ENCODE assay signal across 8 cellular contexts in the genomic region with DNA sequence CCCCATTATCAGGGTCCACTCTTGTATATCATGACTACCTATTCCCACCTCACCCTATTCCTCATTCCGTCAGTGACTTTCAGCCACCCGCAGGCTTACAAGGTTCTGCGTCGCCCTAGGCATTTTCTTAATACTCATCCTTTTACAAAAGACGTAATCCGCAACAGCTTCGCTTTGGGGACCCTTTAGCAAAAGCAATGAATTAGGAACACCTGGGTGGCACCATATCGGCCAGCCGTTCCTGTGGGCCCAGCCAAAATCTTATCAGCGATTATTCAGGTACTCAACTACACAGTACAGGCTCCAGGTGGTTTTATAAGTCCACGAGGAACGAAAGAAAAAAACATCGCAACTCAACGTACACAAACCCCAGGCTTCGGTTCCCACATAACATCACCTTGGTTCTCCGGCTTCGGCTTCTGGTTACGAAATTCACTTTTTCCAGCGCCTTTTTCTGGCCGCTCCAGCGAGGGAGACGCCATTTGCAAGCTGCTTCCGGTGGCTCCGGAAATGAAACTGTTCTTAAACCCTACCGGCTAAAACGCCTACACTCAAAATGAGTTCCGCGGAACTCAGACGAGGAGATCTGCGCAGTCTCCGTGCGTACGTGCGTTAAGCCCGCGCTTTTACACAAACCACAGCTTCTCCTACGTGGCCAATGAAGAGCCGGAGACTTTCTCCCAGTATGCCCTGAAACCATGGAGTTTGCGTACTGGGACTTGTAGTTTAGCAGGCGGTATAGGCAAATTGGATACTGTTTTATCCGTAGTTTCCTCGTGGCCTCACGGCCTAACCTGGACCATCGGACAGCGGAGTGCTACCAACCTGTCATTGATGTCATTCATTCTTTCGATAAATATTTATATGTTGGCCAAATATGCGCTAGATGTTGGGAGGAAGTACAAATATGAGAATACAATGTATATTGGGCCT. TPM values are rescaled to one million over a fixed set of nuclear protein-coding genes. Genes with fewer than 3 reads are reported as not detected.
DNase-seq lines count a peak whose midpoint lies in the region; ATAC-seq lines count a peak whose summit lies in the region.

Gene KRR1, minus strand, starts transcription at position 494 of the 933 bp plus-strand sequence. Its CDS starts 12 bp downstream, at position 482.

- H3K9ac ChIP-seq in BLaER1: peak within 1 kb of the TSS; percentile 98

- DNase-seq in NCI-H748 (lab: John Stamatoyannopoulos, UW; ENCODE audit: unreplicated experiment) (peak; percentile 99), cortex of kidney (lab: John Stamatoyannopoulos, UW) (peak; percentile 16), left colon (peak; percentile 90 to 94)
- peak; percentile 84 for DNase-seq in activated CD4-positive, alpha-beta T cell treated with anti-CD3 and anti-CD28 coated beads, Interleukin-2, amount 50 U/mL, for 1 hour
- peak; percentile 93 for DNase-seq in stimulated activated CD4-positive, alpha-beta T cell treated with anti-CD3 and anti-CD28 coated beads, Interleukin-1b, Interleukin-23, amount 100 ng/mL, for 48 hours

- peak within 1 kb of the TSS; percentile 74 for H3K4me2 ChIP-seq in BLaER1

- peak within 1 kb of the TSS; percentile 95 for H3K4me3 ChIP-seq in BLaER1

- H3K27ac ChIP-seq in BLaER1: peak within 1 kb of the TSS; percentile 97

- no peaks in the 10 kb centered on the region for H3K27me3 ChIP-seq in BLaER1

- peaks cover 13% of the 10 kb centered on the region for H3K4me1 ChIP-seq in BLaER1

- intact Hi-C loops in left colon (cut with DNase I, micrococcal nuclease): no loop called here

- ATAC-seq in GM19351 (IDR thresholded peaks at IDR 0.05; ENCODE audit: unreplicated experiment) (peak; percentile 94), HG03521 (IDR thresholded peaks at IDR 0.05; ENCODE audit: unreplicated experiment) (peak; percentile 96), left colon (peak; percentile 99)

- H3K36me3 ChIP-seq in BLaER1: peaks cover 19% of the 10 kb centered on the region; the same call in 1 of the 2 replicates

- peaks cover 20% of the 10 kb centered on the region for H4K20me1 ChIP-seq in BLaER1

- H3K9me3 ChIP-seq in BLaER1: no peaks in the 10 kb centered on the region

RNA-seq across cellular contexts. Expression of gene KRR1, which starts in this region (rescaled TPM):
- total RNA-seq in left colon: 10 to 100 TPM; 31.4 to 32.0 TPM

Comparison
In these comparisons a context has a peak if more than half of its experiments do, and no peak if none do; other contexts are left out.
1. Peak in every context shown above with its lines: DNase-seq, ATAC-seq, H3K4me3 ChIP-seq and H3K27ac ChIP-seq.
2. DNase-seq: peak in every context shown above with its lines; median percentile 99 in NCI-H748; 93 in stimulated activated CD4-positive, alpha-beta T cell treated with anti-CD3 and anti-CD28 coated beads, Interleukin-1b, Interleukin-23, amount 100 ng/mL, for 48 hours; 92 in left colon; 84 in activated CD4-positive, alpha-beta T cell treated with anti-CD3 and anti-CD28 coated beads, Interleukin-2, amount 50 U/mL, for 1 hour; 16 in cortex of kidney.